In genomic region chr12:65972149-65972548, GRCh38 we compare ENCODE assay signal across 27 cellular contexts.
"Had no signal": no experiment of that assay in that cellular context is flagged by ENCODE, and none has a peak within 500 bp of the region (broad histone marks: within the 10 kb centered on the region; RNA-seq: fewer than 3 reads in every experiment).

No MANE protein-coding gene starts in this region.

- ATAC-seq: activated CD4-positive, alpha-beta T cell treated with anti-CD3 and anti-CD28 coated beads for 36 hours; activated CD4-positive, CD25-positive, alpha-beta regulatory T cell treated with anti-CD3 and anti-CD28 coated beads, Interleukin-2, amount 50 U/mL, for 24 hours; activated CD8-positive, alpha-beta T cell treated with anti-CD3 and anti-CD28 coated beads, Interleukin-2, amount 10 ng/mL, durations not matched to agents 7 days and 5 days; activated naive CD4-positive, alpha-beta T cell treated with anti-CD3 and anti-CD28 coated beads, Interleukin-2, amount 50 U/mL, for 72 hours; body of pancreas; K562; Right ventricle myocardium inferior had no signal

- H3K27me3 ChIP-seq: adrenal gland, body of pancreas had no signal

- H3K36me3 ChIP-seq: adrenal gland had no signal

- H3K9me3 Mint-ChIP-seq: activated CD4-positive, alpha-beta T cell treated with anti-CD3 and anti-CD28 coated beads, Interleukin-2, amount 10 ng/mL, durations not matched to agents 7 days and 5 days; activated naive CD4-positive, alpha-beta T cell treated with anti-CD3 and anti-CD28 coated beads, Interleukin-2, amount 50 U/mL, for 72 hours; activated T-helper 1 cell treated with anti-CD3 and anti-CD28 coated beads, Interleukin-12 subunit alpha, Interleukin-12 subunit beta, Interleukin-2, Interleukin-4 antibody, amounts not matched to agents 30 ng/mL and 10 ng/mL and 1 ng/mL, durations not matched to agents 14 hours and 24 hours and 36 hours; T-helper 1 cell treated with Interleukin-12 subunit alpha and Interleukin-12 subunit beta and Interleukin-4 antibody, amounts not matched to agents 30 μg/mL and 1 μg/mL, for 36 hours; T-helper 2 cell treated with Interferon-gamma antibody and Interleukin-4, amounts not matched to agents 5 μg/mL and 100 μg/mL, for 36 hours had no signal

- H3K27ac Mint-ChIP-seq: activated CD4-positive, alpha-beta T cell treated with anti-CD3 and anti-CD28 coated beads for 36 hours; activated CD4-positive, alpha-beta T cell treated with anti-CD3 and anti-CD28 coated beads, Interleukin-2, amount 10 ng/mL, durations not matched to agents 7 days and 5 days; activated CD8-positive, alpha-beta T cell treated with anti-CD3 and anti-CD28 coated beads, Interleukin-2, amount 10 ng/mL, durations not matched to agents 7 days and 5 days; activated naive CD4-positive, alpha-beta T cell treated with anti-CD3 and anti-CD28 coated beads for 36 hours; activated naive CD4-positive, alpha-beta T cell treated with anti-CD3 and anti-CD28 coated beads, Interleukin-2, amount 50 U/mL, for 72 hours; activated T-cell treated with anti-CD3 and anti-CD28 coated beads, Interleukin-2, amount 50 U/mL, for 24 hours; activated T-helper 1 cell treated with anti-CD3 and anti-CD28 coated beads, Interleukin-12 subunit alpha, Interleukin-12 subunit beta, Interleukin-2, Interleukin-4 antibody, amounts not matched to agents 30 ng/mL and 10 ng/mL and 1 ng/mL, durations not matched to agents 14 hours and 24 hours and 36 hours; T-helper 1 cell treated with Interleukin-12 subunit alpha and Interleukin-12 subunit beta and Interleukin-4 antibody, amounts not matched to agents 30 μg/mL and 1 μg/mL, for 36 hours; T-helper 2 cell treated with Interferon-gamma antibody and Interleukin-4, amounts not matched to agents 5 μg/mL and 100 μg/mL, for 36 hours had no signal

- H3K4me3 Mint-ChIP-seq: activated CD4-positive, alpha-beta T cell treated with anti-CD3 and anti-CD28 coated beads for 36 hours; activated CD4-positive, alpha-beta T cell treated with anti-CD3 and anti-CD28 coated beads, Interleukin-2, amount 10 ng/mL, durations not matched to agents 7 days and 5 days; activated CD8-positive, alpha-beta T cell treated with anti-CD3 and anti-CD28 coated beads, Interleukin-2, amount 10 ng/mL, durations not matched to agents 7 days and 5 days; activated naive CD4-positive, alpha-beta T cell treated with anti-CD3 and anti-CD28 coated beads for 36 hours; activated T-cell treated with anti-CD3 and anti-CD28 coated beads, Interleukin-2, amount 50 U/mL, for 24 hours; activated T-helper 1 cell treated with anti-CD3 and anti-CD28 coated beads, Interleukin-12 subunit alpha, Interleukin-12 subunit beta, Interleukin-2, Interleukin-4 antibody, amounts not matched to agents 30 ng/mL and 10 ng/mL and 1 ng/mL, durations not matched to agents 14 hours and 24 hours and 36 hours; T-helper 1 cell treated with Interleukin-12 subunit alpha and Interleukin-12 subunit beta and Interleukin-4 antibody, amounts not matched to agents 30 μg/mL and 1 μg/mL, for 36 hours; T-helper 2 cell treated with Interferon-gamma antibody and Interleukin-4, amounts not matched to agents 5 μg/mL and 100 μg/mL, for 36 hours had no signal

- H3K9me3 ChIP-seq: adrenal gland, body of pancreas had no signal

- DNase-seq: activated CD4-positive, alpha-beta T cell treated with anti-CD3 and anti-CD28 coated beads for 36 hours; activated CD4-positive, alpha-beta T cell treated with anti-CD3 and anti-CD28 coated beads, Interleukin-2, amount 10 ng/mL, durations not matched to agents 7 days and 5 days; activated CD4-positive, alpha-beta T cell treated with anti-CD3 and anti-CD28 coated beads, Interleukin-2, amount 50 U/mL, for 48 hours; activated CD8-positive, alpha-beta T cell treated with anti-CD3 and anti-CD28 coated beads, Interleukin-2, amount 10 ng/mL, durations not matched to agents 7 days and 5 days; activated gamma-delta T cell treated with Interleukin-2 at 50 U/mL for 16 hours; activated naive CD4-positive, alpha-beta T cell treated with anti-CD3 and anti-CD28 coated beads for 36 hours; activated T-cell treated with anti-CD3 and anti-CD28 coated beads, Interleukin-2, amount 50 U/mL, for 24 hours; adrenal gland; body of pancreas; caudate nucleus; cerebellar nuclear complex; NCI-H1105; NCI-H1417 treated with DMSO at 0.1 percent for 48 hours; NCI-H1694; NCI-H1930; NCI-H2081 treated with DMSO at 0.1 percent for 48 hours; NCI-H345; NCI-H524 treated with DMSO at 0.1 percent for 48 hours; SIG-M5 had no signal

- H3K4me3 ChIP-seq: adrenal gland, body of pancreas, K562 had no signal

- H3K4me1 ChIP-seq: adrenal gland, body of pancreas had no signal

- H3K4me1 Mint-ChIP-seq: activated CD4-positive, alpha-beta T cell treated with anti-CD3 and anti-CD28 coated beads for 36 hours; activated CD4-positive, alpha-beta T cell treated with anti-CD3 and anti-CD28 coated beads, Interleukin-2, amount 10 ng/mL, durations not matched to agents 7 days and 5 days had no signal

- H3K36me3 Mint-ChIP-seq: activated naive CD4-positive, alpha-beta T cell treated with anti-CD3 and anti-CD28 coated beads, Interleukin-2, amount 50 U/mL, for 72 hours had no signal

- H3K27ac ChIP-seq: adrenal gland, body of pancreas, RWPE1 had no signal
